In genomic region chr12:129790331-129790730, GRCh38 we compare ENCODE assay signal across 7 cellular contexts.
"Had no signal": no experiment of that assay in that cellular context is flagged by ENCODE, and none has a peak within 500 bp of the region (broad histone marks: within the 10 kb centered on the region; RNA-seq: fewer than 3 reads in every experiment).

No MANE protein-coding gene starts in this region.

- DNase-seq: GM23248, GOT3, H9, HCEC 1CT, IMR-90 had no signal

- FAIRE-seq: H54, HTR-8/SVneo had no signal

- H3K27ac ChIP-seq: GM23248 had no signal

- H2AFZ ChIP-seq: GM23248 had no signal

- H3K9ac ChIP-seq: GM23248 had no signal

- H3K4me3 ChIP-seq: GM23248 had no signal
